ENCODE assay signal across 16 cellular contexts in genomic region chr6:110699780-110700179, GRCh38.
"Had no signal": no experiment of that assay in that cellular context is flagged by ENCODE, and none has a peak within 500 bp of the region (broad histone marks: within the 10 kb centered on the region; RNA-seq: fewer than 3 reads in every experiment).

No MANE protein-coding gene starts in this region.

- H3K27ac Mint-ChIP-seq: stimulated activated naive CD8-positive, alpha-beta T cell treated with anti-CD3 and anti-CD28 coated beads, Interleukin-15, Interleukin-2, amounts not matched to agents 100 ng/mL and 50 ng/mL, for 24 hours had no signal

- H3K9me3 Mint-ChIP-seq: stimulated activated naive CD8-positive, alpha-beta T cell treated with anti-CD3 and anti-CD28 coated beads, Interleukin-15, Interleukin-2, amounts not matched to agents 100 ng/mL and 50 ng/mL, for 24 hours had no signal

- H3K4me3 Mint-ChIP-seq: neural crest cell; stimulated activated naive CD8-positive, alpha-beta T cell treated with anti-CD3 and anti-CD28 coated beads, Interleukin-15, Interleukin-2, amounts not matched to agents 100 ng/mL and 50 ng/mL, for 24 hours had no signal

- H2AFZ ChIP-seq: hepatocyte had no signal

- H3K27me3 Mint-ChIP-seq: stimulated activated naive CD8-positive, alpha-beta T cell treated with anti-CD3 and anti-CD28 coated beads, Interleukin-15, Interleukin-2, amounts not matched to agents 100 ng/mL and 50 ng/mL, for 24 hours had no signal

- H3K36me3 ChIP-seq: adrenal gland, pancreas, thoracic aorta, uterus had no signal

- ATAC-seq: activated CD4-positive, CD25-positive, alpha-beta regulatory T cell treated with anti-CD3 and anti-CD28 coated beads, Interleukin-2, amount 50 U/mL, for 24 hours had no signal

- H3K9me3 ChIP-seq: adrenal gland, pancreas, thoracic aorta, uterus had no signal

- H3K4me1 Mint-ChIP-seq: neural crest cell had no signal

- H3K27me3 ChIP-seq: adrenal gland, hepatocyte, pancreas, uterus had no signal

- H3K4me3 ChIP-seq: adrenal gland, coronary artery, hepatocyte, pancreas, thoracic aorta, uterus had no signal

- DNase-seq: activated CD4-positive, alpha-beta T cell treated with anti-CD3 and anti-CD28 coated beads, Interleukin-2, amount 50 U/mL, for 4 hours; activated naive CD4-positive, alpha-beta T cell treated with anti-CD3 and anti-CD28 coated beads, Interleukin-2, amount 50 U/mL, for 16 hours; activated T-cell treated with anti-CD3 and anti-CD28 coated beads, Interleukin-2, amount 50 U/mL, for 1 hour; central memory CD4-positive, alpha-beta T cell; effector memory CD4-positive, alpha-beta T cell; left ventricle myocardium superior; pancreas; stimulated activated CD4-positive, alpha-beta T cell treated with anti-CD3 and anti-CD28 coated beads, Interleukin-4, amount 100 ng/mL, for 1 hour; uterus had no signal

- H3K27ac ChIP-seq: coronary artery, hepatocyte, pancreas, thoracic aorta, uterus had no signal

- H3K4me1 ChIP-seq: pancreas, uterus had no signal

- H3K4me2 ChIP-seq: hepatocyte had no signal
